Comparison of ENCODE assay signal across 19 cellular contexts in the genomic region with DNA sequence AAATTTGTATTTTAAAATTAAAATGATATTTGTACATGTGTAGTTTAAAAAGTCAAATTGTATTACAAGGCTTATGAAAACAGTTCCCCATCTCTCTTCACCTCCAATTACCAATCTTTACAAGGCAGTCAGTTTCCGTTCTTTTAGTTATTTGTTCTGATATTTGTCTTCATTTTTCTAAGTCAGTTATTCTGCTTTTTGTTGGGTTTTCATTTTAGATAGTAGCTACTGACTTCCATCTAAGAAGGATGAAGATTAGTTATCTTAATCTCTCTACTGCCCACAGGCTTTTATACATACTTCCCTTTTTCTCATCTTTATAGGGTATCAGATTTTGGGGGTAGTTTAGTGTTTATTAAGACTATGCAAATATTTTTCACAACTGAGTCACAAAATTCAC.
"Had no signal": no experiment of that assay in that cellular context is flagged by ENCODE, and none has a peak within 500 bp of the region (broad histone marks: within the 10 kb centered on the region; RNA-seq: fewer than 3 reads in every experiment).

No MANE protein-coding gene starts in this region.

- H3K27ac ChIP-seq: foreskin keratinocyte, psoas muscle, sigmoid colon, testis, upper lobe of right lung had no signal

- H3K4me3 Mint-ChIP-seq: activated CD8-positive, alpha-beta memory T cell treated with anti-CD3 and anti-CD28 coated beads, Interleukin-2, amount 10 ng/mL, durations not matched to agents 7 days and 5 days; activated naive CD8-positive, alpha-beta T cell treated with anti-CD3 and anti-CD28 coated beads, Interleukin-2, amount 10 ng/mL, durations not matched to agents 7 days and 5 days; immature natural killer cell; T-helper 17 cell had no signal

- H3K9me3 Mint-ChIP-seq: immature natural killer cell; naive thymus-derived CD4-positive, alpha-beta T cell had no signal

- H3K27ac Mint-ChIP-seq: activated CD8-positive, alpha-beta memory T cell treated with anti-CD3 and anti-CD28 coated beads, Interleukin-2, amount 10 ng/mL, durations not matched to agents 7 days and 5 days; activated naive CD8-positive, alpha-beta T cell treated with anti-CD3 and anti-CD28 coated beads, Interleukin-2, amount 10 ng/mL, durations not matched to agents 7 days and 5 days; naive thymus-derived CD4-positive, alpha-beta T cell; T-helper 17 cell had no signal

- FAIRE-seq: colon, TTC549 had no signal

- H3K4me3 ChIP-seq: lung, psoas muscle, sigmoid colon, testis, upper lobe of right lung had no signal

- DNase-seq: activated CD4-positive, alpha-beta T cell treated with anti-CD3 and anti-CD28 coated beads, Interleukin-2, amount 50 U/mL, for 48 hours; activated CD8-positive, alpha-beta memory T cell treated with anti-CD3 and anti-CD28 coated beads, Interleukin-2, amount 10 ng/mL, durations not matched to agents 7 days and 5 days; activated naive CD8-positive, alpha-beta T cell treated with anti-CD3 and anti-CD28 coated beads, Interleukin-2, amount 10 ng/mL, durations not matched to agents 7 days and 5 days; activated T-cell treated with anti-CD3 and anti-CD28 coated beads, Interleukin-2, amount 50 U/mL, for 48 hours; anterior cingulate cortex; foreskin keratinocyte; immature natural killer cell; left cardiac atrium; naive thymus-derived CD4-positive, alpha-beta T cell; psoas muscle; sigmoid colon; stimulated activated CD4-positive, alpha-beta T cell treated with anti-CD3 and anti-CD28 coated beads, Interleukin-2, amount 100 ng/mL, for 48 hours; stimulated activated naive CD8-positive, alpha-beta T cell treated with anti-CD3 and anti-CD28 coated beads, Interleukin-15, Interleukin-2, amounts not matched to agents 100 U/mL and 50 U/mL, for 24 hours; T-helper 17 cell; testis; upper lobe of right lung had no signal

- H3K27me3 Mint-ChIP-seq: activated CD8-positive, alpha-beta memory T cell treated with anti-CD3 and anti-CD28 coated beads, Interleukin-2, amount 10 ng/mL, durations not matched to agents 7 days and 5 days; activated naive CD8-positive, alpha-beta T cell treated with anti-CD3 and anti-CD28 coated beads, Interleukin-2, amount 10 ng/mL, durations not matched to agents 7 days and 5 days; naive thymus-derived CD4-positive, alpha-beta T cell; T-helper 17 cell had no signal
